ENCODE assay signal across 1 cellular context in genomic region chr19:43527860-43528622, GRCh38.
TF ChIP-seq lines count a peak whose summit lies in the region.

No MANE protein-coding gene starts in this region.

TF ChIP-seq in GM12878, 131 proteins besides CTCF, POLR2A, EP300 and RAD21:
- TF ChIP-seq CHD2 (IDR thresholded peaks at IDR 0.05; ENCODE audit: borderline replicate concordance, low read depth, low read length) (no peak), MAX (IDR thresholded peaks at IDR 0.05; ENCODE audit: low read depth, low read length) (no peak), POLR2AphosphoS5 (IDR thresholded peaks at IDR 0.05; ENCODE audit: low read length) (no peak), SPI1 (IDR thresholded peaks at IDR 0.05; ENCODE audit: borderline replicate concordance, insufficient read depth, low read depth, low read length) (no peak), NFXL1 (IDR thresholded peaks at IDR 0.05; ENCODE audit: borderline replicate concordance) (no peak), ZSCAN29 (IDR thresholded peaks at IDR 0.05) (no peak)
- TF ChIP-seq, protein P1, sequence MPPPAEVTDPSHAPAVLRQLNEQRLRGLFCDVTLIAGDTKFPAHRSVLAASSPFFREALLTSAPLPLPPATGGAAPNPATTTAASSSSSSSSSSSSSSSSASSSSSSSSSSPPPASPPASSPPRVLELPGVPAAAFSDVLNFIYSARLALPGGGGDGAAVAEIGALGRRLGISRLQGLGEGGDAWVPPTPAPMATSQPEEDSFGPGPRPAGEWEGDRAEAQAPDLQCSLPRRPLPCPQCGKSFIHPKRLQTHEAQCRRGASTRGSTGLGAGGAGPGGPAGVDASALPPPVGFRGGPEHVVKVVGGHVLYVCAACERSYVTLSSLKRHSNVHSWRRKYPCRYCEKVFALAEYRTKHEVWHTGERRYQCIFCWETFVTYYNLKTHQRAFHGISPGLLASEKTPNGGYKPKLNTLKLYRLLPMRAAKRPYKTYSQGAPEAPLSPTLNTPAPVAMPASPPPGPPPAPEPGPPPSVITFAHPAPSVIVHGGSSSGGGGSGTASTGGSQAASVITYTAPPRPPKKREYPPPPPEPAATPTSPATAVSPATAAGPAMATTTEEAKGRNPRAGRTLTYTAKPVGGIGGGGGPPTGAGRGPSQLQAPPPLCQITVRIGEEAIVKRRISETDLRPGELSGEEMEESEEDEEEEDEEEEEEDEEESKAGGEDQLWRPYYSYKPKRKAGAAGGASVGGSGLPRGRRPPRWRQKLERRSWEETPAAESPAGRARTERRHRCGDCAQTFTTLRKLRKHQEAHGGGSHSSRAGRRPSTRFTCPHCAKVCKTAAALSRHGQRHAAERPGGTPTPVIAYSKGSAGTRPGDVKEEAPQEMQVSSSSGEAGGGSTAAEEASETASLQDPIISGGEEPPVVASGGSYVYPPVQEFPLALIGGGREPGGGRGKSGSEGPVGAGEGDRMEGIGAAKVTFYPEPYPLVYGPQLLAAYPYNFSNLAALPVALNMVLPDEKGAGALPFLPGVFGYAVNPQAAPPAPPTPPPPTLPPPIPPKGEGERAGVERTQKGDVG (CRISPR knock-in tag; IDR thresholded peaks at IDR 0.05), result no peak
